ENCODE assay signal across 1 cellular context in genomic region chr7:137952406-137952805, GRCh38.
TF ChIP-seq lines count a peak whose summit lies in the region.

No MANE protein-coding gene starts in this region.

TF ChIP-seq in IMR-90, 13 proteins besides CTCF, POLR2A, EP300 and RAD21 (continued from another document):
- no peak for TF ChIP-seq ELK1 (IDR thresholded peaks at IDR 0.05; ENCODE audit: borderline replicate concordance, low read depth, low read length)
- no peak for TF ChIP-seq NFE2L2 (IDR thresholded peaks at IDR 0.05; ENCODE audit: low read depth, low read length)
- TF ChIP-seq SMC3 (IDR thresholded peaks at IDR 0.05; ENCODE audit: low read depth, low read length), result no peak
- TF ChIP-seq FOS (IDR thresholded peaks at IDR 0.05; ENCODE audit: low read depth, low read length), result no peak
- TF ChIP-seq RCOR1 (IDR thresholded peaks at IDR 0.05; ENCODE audit: insufficient replicate concordance, low read length), result no peak
- TF ChIP-seq USF2 (IDR thresholded peaks at IDR 0.05; ENCODE audit: low read depth, low read length), result no peak
